11 cellular contexts compared by ENCODE assay signal in genomic region chr7:151408498-151408838, GRCh38. TPM values are rescaled to one million over a fixed set of nuclear protein-coding genes. Genes with fewer than 3 reads are reported as not detected.
A peak's percentile ranks its signal among the peaks of the same experiment; 100 is the strongest.
DNase-seq lines count a peak whose midpoint lies in the region; ATAC-seq, FAIRE-seq and TF ChIP-seq lines count a peak whose summit lies in the region.
"Had no signal": no experiment of that assay in that cellular context is flagged by ENCODE, and none has a peak within 500 bp of the region (broad histone marks: within the 10 kb centered on the region; RNA-seq: fewer than 3 reads in every experiment).

No MANE protein-coding gene starts in this region.

- POLR2A ChIA-PET in K562 (lab: Yijun Ruan, JAX) = no interaction called here

- no peak for TF ChIP-seq CTCF in K562 (IDR thresholded peaks at IDR 0.05 in 2 of 3, conservative IDR thresholded peaks at IDR 0.05 in 1 of 3; ENCODE audit: insufficient read depth in 2 of 3, low read depth in 1 of 3, low read length in 3 of 3)
- TF ChIP-seq CTCF in transverse colon (IDR thresholded peaks at IDR 0.05) = no peak

- no peak for TF ChIP-seq EP300 in K562 (IDR thresholded peaks at IDR 0.05; ENCODE audit: low read length)
- no peak for TF ChIP-seq EP300 in transverse colon (IDR thresholded peaks at IDR 0.05; ENCODE audit: low read depth)

- ATAC-seq in K562 (no peak), sciatic nerve (no peak), GM21529 (IDR thresholded peaks at IDR 0.05; ENCODE audit: unreplicated experiment) (no peak)

- H3K27ac Mint-ChIP-seq in activated naive CD4-positive, alpha-beta T cell treated with anti-CD3 and anti-CD28 coated beads for 36 hours = no peak overlapping the region

- H4K8ac ChIP-seq in mesendoderm (ENCODE audit: low read depth, low read length) = no peak overlapping the region

- in situ Hi-C loops in K562 (cut with MboI) = no loop called here
- in situ Hi-C loops in transverse colon (cut with MboI; ENCODE audit: low pct_ligation_motif_present in 1 of 4, low pct_unique_long_range_greater_than_20kb in 1 of 4, low sequenced_read_pairs in 3 of 4) = no loop called here

- H3K36me3 ChIP-seq in K562 (ENCODE audit: control insufficient read depth, insufficient read depth, low read length) (no peaks in the 10 kb centered on the region), mesendoderm (ENCODE audit: control insufficient read depth, insufficient read depth, low read length) (no peaks in the 10 kb centered on the region), transverse colon (no peaks in the 10 kb centered on the region)

- H3K4me3 ChIP-seq in K562 = no peak overlapping the region
- H3K4me3 ChIP-seq in mesendoderm (ENCODE audit: low read length) = peak overlapping the region; percentile 70
- H3K4me3 ChIP-seq in transverse colon = peak overlapping the region in 1 of 4 donors; percentile 38

- no peaks in the 10 kb centered on the region for H3K79me2 ChIP-seq in K562 (ENCODE audit: control insufficient read depth, insufficient read depth, low read length)
- no peaks in the 10 kb centered on the region for H3K79me2 ChIP-seq in mesendoderm (ENCODE audit: control insufficient read depth, insufficient read depth, low read length)

- peak overlapping the region; percentile 94 for H3K56ac ChIP-seq in mesendoderm (ENCODE audit: low read length)

- peaks cover 2 to 6% of the 10 kb centered on the region in 2 experiments; a peak in 1 of 5 replicates for H3K27me3 ChIP-seq in K562 (ENCODE audit: control insufficient read depth in 2 of 2, insufficient read depth in 2 of 2, low read length in 2 of 2)
- no peaks in the 10 kb centered on the region for H3K27me3 ChIP-seq in mesendoderm (ENCODE audit: insufficient read depth, low read length, poor library complexity)
- H3K27me3 ChIP-seq in transverse colon = peaks cover 61% of the 10 kb centered on the region

- H3K36me3 Mint-ChIP-seq in activated naive CD4-positive, alpha-beta T cell treated with anti-CD3 and anti-CD28 coated beads for 36 hours (ENCODE audit: low read depth) = no peaks in the 10 kb centered on the region

- CTCF ChIA-PET in activated naive CD4-positive, alpha-beta T cell treated with anti-CD3 and anti-CD28 coated beads for 36 hours (lab: Charles Lee) = no interaction called here
- CTCF ChIA-PET in K562 (lab: Yijun Ruan, JAX; ENCODE audit: low intra/inter-chr PET ratio) = no interaction called here

- no peak overlapping the region for H2BK120ac ChIP-seq in mesendoderm (ENCODE audit: low read depth, low read length)

- no peak overlapping the region for H4K5ac ChIP-seq in mesendoderm (ENCODE audit: low read length)

- no peak for DNase-seq in activated naive CD4-positive, alpha-beta T cell treated with anti-CD3 and anti-CD28 coated beads for 36 hours
- no peak for DNase-seq in activated naive CD4-positive, alpha-beta T cell treated with anti-CD3 and anti-CD28 coated beads, Interleukin-2, amount 50 U/mL, for 16 hours
- DNase-seq in K562 (ENCODE audit: extremely low read depth in 1 of 4, low spot score in 3 of 4) = no peak
- no peak for DNase-seq in mesendoderm
- DNase-seq in transverse colon = no peak
- DNase-seq in sciatic nerve (ENCODE audit: low spot score) = no peak
- DNase-seq in CD1c-positive myeloid dendritic cell (ENCODE audit: extremely low spot score) = no peak
- DNase-seq: anterior cingulate cortex; stimulated activated CD4-positive, alpha-beta T cell treated with anti-CD3 and anti-CD28 coated beads, Interleukin-12 subunit alpha, Interleukin-12 subunit beta, amount 100 ng/mL, for 4 hours had no signal

- H3K18ac ChIP-seq in mesendoderm (ENCODE audit: low read length) = no peak overlapping the region

- peaks cover 30% of the 10 kb centered on the region for H3K4me1 Mint-ChIP-seq in activated naive CD4-positive, alpha-beta T cell treated with anti-CD3 and anti-CD28 coated beads for 36 hours (ENCODE audit: low read depth)

- no peaks in the 10 kb centered on the region for H4K20me1 ChIP-seq in K562 (replicated peaks; ENCODE audit: control insufficient read depth, insufficient read depth, low read length)

- peaks cover 30 to 51% of the 10 kb centered on the region in 2 experiments for H3K4me1 ChIP-seq in K562 (replicated peaks in 1 of 2; ENCODE audit: control insufficient read depth in 2 of 2, insufficient read depth in 2 of 2, low read length in 2 of 2)
- H3K4me1 ChIP-seq in mesendoderm (ENCODE audit: control insufficient read depth, low read depth, low read length) = peaks cover 15% of the 10 kb centered on the region
- peaks cover 10 to 22% (median 19%) of the 10 kb centered on the region in 4 donors for H3K4me1 ChIP-seq in transverse colon

- H3K9me3 ChIP-seq in K562 (replicated peaks; ENCODE audit: control insufficient read depth, insufficient read depth, low read depth, low read length) (no peaks in the 10 kb centered on the region; the same call in 1 of the 2 replicates), transverse colon (no peaks in the 10 kb centered on the region)

- no peak for TF ChIP-seq RAD21 in K562 (CRISPR knock-in tag; conservative IDR thresholded peaks at IDR 0.05 in 1 of 2, IDR thresholded peaks at IDR 0.05 in 1 of 2)

- no peaks in the 10 kb centered on the region for H3K9me3 Mint-ChIP-seq in activated naive CD4-positive, alpha-beta T cell treated with anti-CD3 and anti-CD28 coated beads for 36 hours

- H3K79me1 ChIP-seq in mesendoderm (ENCODE audit: low read length) = peaks cover 2% of the 10 kb centered on the region

- peaks cover 41% of the 10 kb centered on the region for H3K27me3 Mint-ChIP-seq in activated naive CD4-positive, alpha-beta T cell treated with anti-CD3 and anti-CD28 coated beads for 36 hours (ENCODE audit: low read depth)

- H3K23ac ChIP-seq in mesendoderm (ENCODE audit: low read length) = no peak overlapping the region

- no TSS peak for BruUV-seq in K562 (replicated peaks; lab: Mats Ljungman, UMichigan)

- H3K9ac ChIP-seq in K562 (ENCODE audit: insufficient read depth in 1 of 2, low read depth in 2 of 2, low read length in 2 of 2) = peak overlapping the region in 1 of 2 experiments; percentile 26; a peak in 1 of 4 replicates
- peak overlapping the region; percentile 92 for H3K9ac ChIP-seq in mesendoderm (ENCODE audit: low read length)

- H2BK5ac ChIP-seq in mesendoderm (ENCODE audit: low read length) = no peak overlapping the region

- H3K9me1 ChIP-seq in K562 (ENCODE audit: control insufficient read depth, insufficient read depth, low read length) = no peaks in the 10 kb centered on the region

- H3K27ac ChIP-seq in K562 (ENCODE audit: extremely low read depth, low read depth, low read length) (no peak overlapping the region), mesendoderm (ENCODE audit: low read depth, low read length) (no peak overlapping the region), transverse colon (peak overlapping the region; percentile 29 to 72 (median 44))
- H3K27ac ChIP-seq: VCaP had no signal

- FAIRE-seq in K562 (lab: Jason Lieb, UNC) = no peak

- peak overlapping the region; percentile 30; the same call in 1 of the 2 replicates for H2AFZ ChIP-seq in K562 (ENCODE audit: low read depth, low read length)

- H2AK5ac ChIP-seq in mesendoderm (ENCODE audit: low read length) = peak overlapping the region; percentile 74

- no peak overlapping the region for H2BK15ac ChIP-seq in mesendoderm (replicated peaks; ENCODE audit: low read depth)

- H3K4ac ChIP-seq in mesendoderm (ENCODE audit: low read depth, low read length) = no peak overlapping the region

- WGBS in K562 (ENCODE audit: insufficient coverage, low coverage, missing lambda C conversion rate) = 56% methylated on average over 7 of the region's 7 CpGs
- WGBS in mesendoderm (ENCODE audit: extremely low coverage, insufficient coverage, low lambda C conversion rate) = no CpG with 5 or more reads among the region's 7 CpGs
- 85 to 100% methylated on average over 1 to 7 of the region's 7 CpGs for WGBS in transverse colon (ENCODE audit: low coverage in 1 of 2), 2 donors

- intact Hi-C loops in activated naive CD4-positive, alpha-beta T cell treated with anti-CD3 and anti-CD28 coated beads for 36 hours (cut with micrococcal nuclease) = no loop called here
- intact Hi-C loops in K562 (cut with micrococcal nuclease) (no loop called here), transverse colon (cut with DNase I; ENCODE audit: low total_unique reads) (no loop called here), sciatic nerve (cut with DNase I) (no loop called here)

- peak overlapping the region; percentile 22 for H3K4me3 Mint-ChIP-seq in activated naive CD4-positive, alpha-beta T cell treated with anti-CD3 and anti-CD28 coated beads for 36 hours

- H3K4me2 ChIP-seq in K562 (ENCODE audit: insufficient read depth, low read length) (no peak overlapping the region), mesendoderm (ENCODE audit: low read length) (peak overlapping the region; percentile 87)

- TF ChIP-seq POLR2A in K562 (conservative IDR thresholded peaks at IDR 0.05) (no peak), transverse colon (IDR thresholded peaks at IDR 0.05) (no peak)

RNA-seq across cellular contexts. Expression of gene WDR86, which starts 1.4 kb away (rescaled TPM):
- total RNA-seq in activated naive CD4-positive, alpha-beta T cell treated with anti-CD3 and anti-CD28 coated beads for 36 hours = not detected
- total RNA-seq in K562 (2011; cell fraction: chromatin; rRNA removed; ENCODE audit: low replicate concordance) = 0.32 TPM in 1 of 2 replicates, not detected in the other
- total RNA-seq in K562 (2011; cell fraction: nucleolus; rRNA removed) = not detected in 2 replicates
- total RNA-seq in K562 (2011; cell fraction: nucleoplasm; rRNA removed) = not detected in 2 replicates
- 0.08 TPM in 1 of 2 replicates, not detected in the other for total RNA-seq in K562 (2014; rRNA removed)
- total RNA-seq in K562 (2014; rRNA removed; fragmentation: Illumina TruSeq; extraction: Trizol) = not detected in 2 replicates
- not detected in 2 replicates for total RNA-seq in K562 (2015; rRNA removed; fragmentation: Illumina TruSeq; extraction: Trizol)
- total RNA-seq in K562 (2021) = 0.09 TPM in 1 of 2 replicates, not detected in the other
- not detected in 2 replicates for polyA plus RNA-seq in K562 (2011; rRNA removed)
- 0.04 TPM in 1 of 2 replicates, not detected in the other for polyA plus RNA-seq in K562 (2011; cell fraction: cytosol; rRNA removed)
- polyA plus RNA-seq in K562 (2011; cell fraction: nucleus; rRNA removed) = 0.11 and 0.31 TPM in 2 replicates
- polyA plus RNA-seq in K562 (2012) = 0.21 and 0.39 TPM in 2 replicates
- not detected in 2 replicates for polyA plus RNA-seq in K562 (2014; fragmentation: Illumina TruSeq; extraction: Trizol)
- not detected for polyA plus RNA-seq in K562 (2014; fragmentation: Nextera tagmentation; extraction: Ambion mirVana)
- 0.05 and 0.24 TPM in 2 replicates for polyA plus RNA-seq in K562 (2014; rRNA removed)
- polyA minus RNA-seq in K562 (2011; rRNA and poly(A)+ RNA removed) = not detected in 2 replicates
- not detected in 2 replicates for polyA minus RNA-seq in K562 (2011; cell fraction: cytosol; rRNA and poly(A)+ RNA removed)
- polyA minus RNA-seq in K562 (2011; cell fraction: nucleus; rRNA and poly(A)+ RNA removed) = not detected in 2 replicates
- 1.5 TPM for polyA plus RNA-seq in mesendoderm (2013, experiment 1 of 2)
- 1.4 TPM for polyA plus RNA-seq in mesendoderm (2013, experiment 2 of 2)
- 10 to 100 TPM in 1 of 4 donors, 1 to 10 TPM in 3; 2.8 to 33.3 (median 7.1) TPM for total RNA-seq in transverse colon
- total RNA-seq in sciatic nerve = 101 TPM

RNA-seq across cellular contexts. Expression of gene CRYGN, which starts 31.5 kb away (rescaled TPM):
- total RNA-seq in activated naive CD4-positive, alpha-beta T cell treated with anti-CD3 and anti-CD28 coated beads for 36 hours = not detected
- total RNA-seq in K562 (2011; cell fraction: chromatin; rRNA removed; ENCODE audit: low replicate concordance) = 0.19 and 0.23 TPM in 2 replicates
- not detected in 2 replicates for total RNA-seq in K562 (2011; cell fraction: nucleolus; rRNA removed)
- not detected in 2 replicates for total RNA-seq in K562 (2011; cell fraction: nucleoplasm; rRNA removed)
- total RNA-seq in K562 (2014; rRNA removed) (not detected in 2 replicates), K562 (2014; rRNA removed; fragmentation: Illumina TruSeq; extraction: Trizol) (not detected in 2 replicates), K562 (2015; rRNA removed; fragmentation: Illumina TruSeq; extraction: Trizol) (not detected in 2 replicates), K562 (2021) (not detected in 2 replicates), transverse colon (not detected), sciatic nerve (3.9 TPM)
- polyA plus RNA-seq in K562 (2011; rRNA removed) (not detected in 2 replicates), K562 (2014; fragmentation: Illumina TruSeq; extraction: Trizol) (not detected in 2 replicates), K562 (2014; fragmentation: Nextera tagmentation; extraction: Ambion mirVana) (not detected), K562 (2014; rRNA removed) (not detected in 2 replicates)
- polyA plus RNA-seq in K562 (2011; cell fraction: cytosol; rRNA removed) = not detected in 2 replicates
- polyA plus RNA-seq in K562 (2011; cell fraction: nucleus; rRNA removed) = 0.09 TPM in 1 of 2 replicates, not detected in the other
- polyA plus RNA-seq in K562 (2012) = not detected in 2 replicates
- not detected in 2 replicates for polyA minus RNA-seq in K562 (2011; rRNA and poly(A)+ RNA removed)
- polyA minus RNA-seq in K562 (2011; cell fraction: cytosol; rRNA and poly(A)+ RNA removed) = not detected in 2 replicates
- polyA minus RNA-seq in K562 (2011; cell fraction: nucleus; rRNA and poly(A)+ RNA removed) = not detected in 2 replicates
- 0.32 TPM for polyA plus RNA-seq in mesendoderm (2013, experiment 1 of 2)
- polyA plus RNA-seq in mesendoderm (2013, experiment 2 of 2) = 0.29 TPM

Comparison
In these comparisons a context has a peak if more than half of its experiments do, and no peak if none do; other contexts are left out.
1. H3K27ac ChIP-seq: peak in transverse colon (4 of 4); none in K562 (single experiment) and mesendoderm (single experiment).